Comparison of ENCODE assay signal across 8 cellular contexts in genomic region chr3:47016934-47017435, GRCh38. TPM values are rescaled to one million over a fixed set of nuclear protein-coding genes. Genes with fewer than 3 reads are reported as not detected.
DNase-seq lines count a peak whose midpoint lies in the region; FAIRE-seq and TF ChIP-seq lines count a peak whose summit lies in the region.

No MANE protein-coding gene starts in this region.

- DNase-seq in stimulated activated CD4-positive, alpha-beta T cell treated with anti-CD3 and anti-CD28 coated beads, Interleukin-15, amount 100 ng/mL, for 24 hours = peak; percentile 42
- no peak for DNase-seq in stimulated activated CD4-positive, alpha-beta T cell treated with anti-CD3 and anti-CD28 coated beads, Interleukin-2, amount 100 ng/mL, for 24 hours
- DNase-seq in OCI-LY7 (ENCODE audit: low spot score) (peak; percentile 83), chondrocyte (ENCODE audit: low spot score) (no peak), small intestine (peak; percentile 43), NCI-H446 treated with DMSO at 0.1 percent for 48 hours (lab: John Stamatoyannopoulos, UW) (no peak), WERI-Rb-1 (no peak), hippocampal formation (lab: John Stamatoyannopoulos, UW) (no peak)

- H3K9me3 ChIP-seq in OCI-LY7 (ENCODE audit: low read length) = no peaks in the 10 kb centered on the region
- no peaks in the 10 kb centered on the region for H3K9me3 ChIP-seq in small intestine (ENCODE audit: control insufficient read depth, low read depth)
- H3K9me3 ChIP-seq in WERI-Rb-1 (ENCODE audit: severe bottlenecking) = no peaks in the 10 kb centered on the region

- 51 to 75% (median 72%) methylated on average over 1 of the region's 1 CpG for WGBS in small intestine, 3 donors

- no peaks in the 10 kb centered on the region for H3K9me2 ChIP-seq in OCI-LY7 (ENCODE audit: insufficient read depth, low read length)

- peaks cover 29% of the 10 kb centered on the region for H3K4me1 Mint-ChIP-seq in chondrocyte (ENCODE audit: low read depth)

- H3K27me3 ChIP-seq in small intestine (ENCODE audit: control insufficient read depth in 2 of 2, insufficient read depth in 2 of 2, low read length in 2 of 2) (no peaks in the 10 kb centered on the region), WERI-Rb-1 (ENCODE audit: insufficient read depth, low read depth, severe bottlenecking) (no peaks in the 10 kb centered on the region)

- H3K4me3 ChIP-seq in OCI-LY7 (ENCODE audit: low read depth, low read length, poor library complexity, severe bottlenecking) = peak overlapping the region; percentile 2
- H3K4me3 ChIP-seq in small intestine (ENCODE audit: low read depth in 1 of 2, low read length in 2 of 2) = no peak overlapping the region
- H3K4me3 ChIP-seq in WERI-Rb-1 (ENCODE audit: low read depth, low read length) = no peak overlapping the region

- H2AFZ ChIP-seq in OCI-LY7 (ENCODE audit: low read length) = no peak overlapping the region

- peaks cover 76% of the 10 kb centered on the region for H3K36me3 ChIP-seq in OCI-LY7 (ENCODE audit: insufficient read depth, low read length)
- peaks cover 3 to 11% of the 10 kb centered on the region in 2 donors for H3K36me3 ChIP-seq in small intestine (ENCODE audit: control insufficient read depth in 2 of 2, insufficient read depth in 2 of 2, low read length in 2 of 2)
- H3K36me3 ChIP-seq in WERI-Rb-1 = peaks cover 56% of the 10 kb centered on the region

- POLR2A ChIA-PET in OCI-LY7 (lab: Charles Lee) = interaction anchor here (1.1 to 1.6 kb wide), 2 partner anchors 11 to 30 kb away, joined by 4 to 6 read pairs; no protein-coding TSS in a partner anchor

- peaks cover 20% of the 10 kb centered on the region for H3K36me3 Mint-ChIP-seq in chondrocyte (ENCODE audit: low read depth)

- TF ChIP-seq CTCF in OCI-LY7 (conservative IDR thresholded peaks at IDR 0.05; ENCODE audit: low read length) = no peak
- TF ChIP-seq CTCF in chondrocyte (IDR thresholded peaks at IDR 0.05) = no peak
- TF ChIP-seq CTCF in WERI-Rb-1 (IDR thresholded peaks at IDR 0.05; ENCODE audit: low read depth, low read length) = no peak

- no peaks in the 10 kb centered on the region for H3K9me3 Mint-ChIP-seq in chondrocyte (ENCODE audit: low read depth)

- FAIRE-seq in small intestine (lab: Jason Lieb, UNC) = no peak

- peak overlapping the region; percentile 39 for H3K4me2 ChIP-seq in OCI-LY7 (ENCODE audit: low read length)

- no TSS peak for BruUV-seq in OCI-LY7 (replicated peaks; lab: Mats Ljungman, UMichigan)

- intact Hi-C loops in OCI-LY7 (cut with micrococcal nuclease; ENCODE audit: unreplicated experiment) = loop anchor here (5.0 to 10.0 kb wide), 2 partner anchors 312 to 365 kb away; partner anchors contain the start of genes PTPN23 and TMIE

- H3K4me3 Mint-ChIP-seq in chondrocyte (ENCODE audit: unreplicated experiment) = no peak overlapping the region

- H4K20me1 ChIP-seq in OCI-LY7 (ENCODE audit: insufficient read depth, low read length) = peaks cover 6% of the 10 kb centered on the region; the same call in 1 of the 2 replicates

- 0 out of 2 replicates have a peak, but pooled peaks cover 9% of the 10 kb centered on the region for H3K79me2 ChIP-seq in OCI-LY7 (ENCODE audit: insufficient read depth, low read depth, low read length)

- peak overlapping the region; percentile 85 for H3K27ac Mint-ChIP-seq in chondrocyte (ENCODE audit: unreplicated experiment)

- H3K27ac ChIP-seq in OCI-LY7 (ENCODE audit: low read depth, low read length, poor library complexity, severe bottlenecking) (peak overlapping the region; percentile 61), small intestine (ENCODE audit: low read depth in 1 of 2, low read length in 1 of 2) (peak overlapping the region; percentile 34 to 57), WERI-Rb-1 (no peak overlapping the region)

- no peaks in the 10 kb centered on the region for H3K27me3 Mint-ChIP-seq in chondrocyte (ENCODE audit: low read depth)

- peaks cover 26% of the 10 kb centered on the region for H3K4me1 ChIP-seq in OCI-LY7 (ENCODE audit: insufficient read depth, low read length, poor library complexity, severe bottlenecking)
- peaks cover 0 to 4% of the 10 kb centered on the region in 2 donors for H3K4me1 ChIP-seq in small intestine (ENCODE audit: control insufficient read depth in 2 of 2, insufficient read depth in 1 of 2, low read depth in 1 of 2, low read length in 1 of 2)

- CTCF ChIA-PET in OCI-LY7 (lab: Charles Lee; ENCODE audit: unreplicated experiment) = no interaction called here

RNA-seq across cellular contexts. Expression of gene NBEAL2, which starts 37.5 kb away (rescaled TPM):
- 53.3 and 74.9 TPM in 2 replicates for total RNA-seq in OCI-LY7 (2014; rRNA removed; shearing (Covaris generic))
- total RNA-seq in OCI-LY7 (2022) (129 and 149 TPM in 2 replicates), chondrocyte (15.9 to 18.1 TPM (median 16.5 TPM) in 3 replicates)
- 10 to 100 TPM; 32.7 to 55.9 (median 50.5) TPM for polyA plus RNA-seq in small intestine

RNA-seq across cellular contexts. Expression of gene CCDC12, which starts 40.4 kb away (rescaled TPM):
- total RNA-seq in OCI-LY7 (2014; rRNA removed; shearing (Covaris generic)) = 74.9 and 102 TPM in 2 replicates
- total RNA-seq in OCI-LY7 (2022) = 107 and 116 TPM in 2 replicates
- total RNA-seq in chondrocyte = 21.8 to 23.3 TPM (median 22.3 TPM) in 3 replicates
- 10 to 100 TPM; 73.3 to 84.5 (median 78.6) TPM for polyA plus RNA-seq in small intestine

Comparison
In these comparisons a context has a peak if more than half of its experiments do, and no peak if none do; other contexts are left out.
1. DNase-seq: peak in stimulated activated CD4-positive, alpha-beta T cell treated with anti-CD3 and anti-CD28 coated beads, Interleukin-15, amount 100 ng/mL, for 24 hours (single experiment), OCI-LY7 (single experiment) and small intestine (single experiment); none in stimulated activated CD4-positive, alpha-beta T cell treated with anti-CD3 and anti-CD28 coated beads, Interleukin-2, amount 100 ng/mL, for 24 hours (0 of 2), chondrocyte (single experiment), NCI-H446 treated with DMSO at 0.1 percent for 48 hours (single experiment), WERI-Rb-1 (single experiment) and hippocampal formation (0 of 2).